2 cellular contexts compared by ENCODE assay signal in the genomic region with DNA sequence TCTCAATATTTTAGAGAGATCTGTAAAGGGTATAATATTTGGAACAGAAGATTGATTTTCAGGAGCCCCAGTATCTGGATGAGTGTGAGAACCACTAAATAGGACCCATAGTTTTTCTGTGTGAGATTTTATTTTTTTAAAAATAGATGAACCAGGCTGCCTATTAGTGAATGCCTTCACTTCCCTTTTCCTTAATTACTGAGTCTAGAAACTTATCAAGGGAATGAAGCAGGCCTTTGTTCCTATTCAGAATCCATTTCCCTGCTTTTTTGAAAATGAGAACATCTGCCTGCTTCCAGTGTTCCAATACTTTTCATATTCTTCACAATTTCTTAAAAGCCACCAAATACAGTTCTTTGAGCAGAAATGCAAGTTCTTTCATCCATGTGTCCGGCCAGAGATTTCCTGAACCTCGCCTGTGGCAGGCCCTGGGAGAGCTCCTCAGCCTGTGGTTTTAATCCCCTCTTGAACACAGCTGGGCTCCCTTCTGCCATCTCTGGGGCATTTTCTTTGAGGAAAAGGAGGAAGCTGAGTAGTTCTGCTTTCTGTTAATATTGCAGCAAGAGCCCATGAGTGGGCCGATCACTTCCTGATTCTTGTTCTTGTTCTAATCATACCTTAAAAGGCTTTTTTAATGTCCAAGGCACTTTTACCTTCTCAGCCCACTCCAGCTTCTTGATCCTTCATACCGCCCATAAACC.
TF ChIP-seq lines count a peak whose summit lies in the region.

No MANE protein-coding gene starts in this region.

TF ChIP-seq in liver, 16 proteins besides CTCF, POLR2A, EP300 and RAD21:
- TF ChIP-seq FOXA2 (IDR thresholded peaks at IDR 0.05) (no peak), TAF1 (conservative IDR thresholded peaks at IDR 0.05) (no peak), JUND (IDR thresholded peaks at IDR 0.05) (no peak), HNF4A (conservative IDR thresholded peaks at IDR 0.05) (no peak), YY1 (IDR thresholded peaks at IDR 0.05) (no peak), RXRA (IDR thresholded peaks at IDR 0.05) (no peak), NR2F2 (IDR thresholded peaks at IDR 0.05) (no peak), REST (IDR thresholded peaks at IDR 0.05) (no peak), FOXA1 (IDR thresholded peaks at IDR 0.05) (no peak), MAX (IDR thresholded peaks at IDR 0.05) (no peak)
- TF ChIP-seq, protein P1, sequence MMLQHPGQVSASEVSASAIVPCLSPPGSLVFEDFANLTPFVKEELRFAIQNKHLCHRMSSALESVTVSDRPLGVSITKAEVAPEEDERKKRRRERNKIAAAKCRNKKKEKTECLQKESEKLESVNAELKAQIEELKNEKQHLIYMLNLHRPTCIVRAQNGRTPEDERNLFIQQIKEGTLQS (IDR thresholded peaks at IDR 0.05), result no peak
- TF ChIP-seq, protein P2, sequence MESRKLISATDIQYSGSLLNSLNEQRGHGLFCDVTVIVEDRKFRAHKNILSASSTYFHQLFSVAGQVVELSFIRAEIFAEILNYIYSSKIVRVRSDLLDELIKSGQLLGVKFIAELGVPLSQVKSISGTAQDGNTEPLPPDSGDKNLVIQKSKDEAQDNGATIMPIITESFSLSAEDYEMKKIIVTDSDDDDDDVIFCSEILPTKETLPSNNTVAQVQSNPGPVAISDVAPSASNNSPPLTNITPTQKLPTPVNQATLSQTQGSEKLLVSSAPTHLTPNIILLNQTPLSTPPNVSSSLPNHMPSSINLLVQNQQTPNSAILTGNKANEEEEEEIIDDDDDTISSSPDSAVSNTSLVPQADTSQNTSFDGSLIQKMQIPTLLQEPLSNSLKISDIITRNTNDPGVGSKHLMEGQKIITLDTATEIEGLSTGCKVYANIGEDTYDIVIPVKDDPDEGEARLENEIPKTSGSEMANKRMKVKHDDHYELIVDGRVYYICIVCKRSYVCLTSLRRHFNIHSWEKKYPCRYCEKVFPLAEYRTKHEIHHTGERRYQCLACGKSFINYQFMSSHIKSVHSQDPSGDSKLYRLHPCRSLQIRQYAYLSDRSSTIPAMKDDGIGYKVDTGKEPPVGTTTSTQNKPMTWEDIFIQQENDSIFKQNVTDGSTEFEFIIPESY (IDR thresholded peaks at IDR 0.05), result no peak

TF ChIP-seq in HepG2, 621 proteins besides CTCF, POLR2A, EP300 and RAD21:
- TF ChIP-seq RERE (CRISPR knock-in tag; IDR thresholded peaks at IDR 0.05; ENCODE audit: low read depth) (no peak), ATF7-NPFF (CRISPR knock-in tag; IDR thresholded peaks at IDR 0.05; ENCODE audit: low read depth) (no peak)
